In the genomic region with DNA sequence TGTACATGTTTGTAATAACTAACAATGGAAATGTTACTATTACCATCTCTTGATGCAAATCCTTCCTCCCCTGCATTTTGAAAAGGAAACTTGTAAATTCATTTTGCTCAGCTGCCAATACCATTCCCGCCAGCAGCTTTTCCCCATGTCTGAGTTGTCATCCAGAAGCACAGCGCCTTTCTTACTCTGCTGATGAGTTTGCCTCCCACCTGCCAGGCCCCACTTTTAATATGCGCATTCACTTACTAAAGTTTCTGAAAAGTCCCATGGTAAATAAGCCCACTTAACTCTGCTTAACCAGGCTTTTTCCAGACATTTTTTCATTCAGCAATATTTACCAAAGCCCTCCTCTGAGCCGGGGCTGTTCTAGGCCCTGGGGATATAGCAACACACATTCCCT, we compare ENCODE assay signal across 20 cellular contexts. TPM values are rescaled to one million over a fixed set of nuclear protein-coding genes. Genes with fewer than 3 reads are reported as not detected.
DNase-seq lines count a peak whose midpoint lies in the region; ATAC-seq and TF ChIP-seq lines count a peak whose summit lies in the region.
"Had no signal": no experiment of that assay in that cellular context is flagged by ENCODE, and none has a peak within 500 bp of the region (broad histone marks: within the 10 kb centered on the region; RNA-seq: fewer than 3 reads in every experiment).

No MANE protein-coding gene starts in this region.

- peaks cover 27% of the 10 kb centered on the region for H3K4me1 ChIP-seq in DND-41 (ENCODE audit: insufficient read depth, low read length)
- H3K4me1 ChIP-seq in HUES48 (ENCODE audit: control insufficient read depth, insufficient read depth, low read length) = peaks cover 74% of the 10 kb centered on the region
- H3K4me1 ChIP-seq in transverse colon = peaks cover 0 to 17% (median 6%) of the 10 kb centered on the region in 4 donors
- peaks cover 9% of the 10 kb centered on the region for H3K4me1 ChIP-seq in mammary epithelial cell (ENCODE audit: insufficient read depth, low read length)

- H3K4me3 Mint-ChIP-seq in nephron progenitor cell (no peak overlapping the region), Calu3 (ENCODE audit: low read depth, unreplicated experiment) (no peak overlapping the region)
- H3K4me3 Mint-ChIP-seq: CD4-positive, CD25-positive, alpha-beta regulatory T cell had no signal

- H3K9ac ChIP-seq in DND-41 (ENCODE audit: low read depth, low read length) = no peak overlapping the region
- H3K9ac ChIP-seq in HUES48 (ENCODE audit: low read depth, low read length) = no peak overlapping the region
- no peak overlapping the region for H3K9ac ChIP-seq in mammary epithelial cell (ENCODE audit: insufficient read depth, low read length)

- H3K4me3 ChIP-seq in DND-41 (ENCODE audit: low read depth in 1 of 2, low read length in 2 of 2) (no peak overlapping the region), HUES48 (ENCODE audit: low read depth, low read length) (peak overlapping the region; percentile 20; the same call in 1 of the 2 replicates), dorsolateral prefrontal cortex (peak overlapping the region in 16 of 59 donors; percentile 1 to 95 (median 56)), transverse colon (no peak overlapping the region), mammary epithelial cell (replicated peaks in 1 of 3; ENCODE audit: insufficient read depth in 1 of 3, low read depth in 2 of 3, low read length in 3 of 3) (no peak overlapping the region)
- H3K4me3 ChIP-seq: SJCRH30 had no signal

- no peak for TF ChIP-seq CTCF in DND-41 (IDR thresholded peaks at IDR 0.05; ENCODE audit: borderline replicate concordance, extremely low read depth, low read length, poor library complexity, severe bottlenecking)
- no peak for TF ChIP-seq CTCF in dorsolateral prefrontal cortex (IDR thresholded peaks at IDR 0.05 in 54 of 56, conservative IDR thresholded peaks at IDR 0.05 in 2 of 56; ENCODE audit: low read depth in 1 of 56, partially characterized antibody in 56 of 56)
- no peak for TF ChIP-seq CTCF in nephron progenitor cell (IDR thresholded peaks at IDR 0.05)
- TF ChIP-seq CTCF in Calu3 (IDR thresholded peaks at IDR 0.05; ENCODE audit: unreplicated experiment) = no peak
- TF ChIP-seq CTCF in transverse colon (IDR thresholded peaks at IDR 0.05) = no peak
- no peak for TF ChIP-seq CTCF in mammary epithelial cell (conservative IDR thresholded peaks at IDR 0.05 in 1 of 2, IDR thresholded peaks at IDR 0.05 in 1 of 2; ENCODE audit: extremely low read depth in 1 of 2, insufficient read depth in 1 of 2, low read depth in 1 of 2, low read length in 2 of 2)

- H3K36me3 ChIP-seq in DND-41 (ENCODE audit: insufficient read depth, low read length) (peaks cover 38% of the 10 kb centered on the region), HUES48 (ENCODE audit: control insufficient read depth, insufficient read depth, low read length) (peaks cover 8% of the 10 kb centered on the region; the same call in 1 of the 2 replicates), transverse colon (no peaks in the 10 kb centered on the region), mammary epithelial cell (ENCODE audit: insufficient read depth, low read length) (no peaks in the 10 kb centered on the region)
- H3K36me3 ChIP-seq: SJCRH30 had no signal

- no peaks in the 10 kb centered on the region for H3K27me3 ChIP-seq in DND-41 (ENCODE audit: insufficient read depth, low read length, poor library complexity)
- no peaks in the 10 kb centered on the region for H3K27me3 ChIP-seq in HUES48 (ENCODE audit: control insufficient read depth, insufficient read depth, low read length)
- no peaks in the 10 kb centered on the region for H3K27me3 ChIP-seq in dorsolateral prefrontal cortex
- H3K27me3 ChIP-seq in transverse colon = peaks cover 21% of the 10 kb centered on the region
- no peaks in the 10 kb centered on the region for H3K27me3 ChIP-seq in mammary epithelial cell (ENCODE audit: insufficient read depth, low read length)
- H3K27me3 ChIP-seq: SJCRH30 had no signal

- BruUV-seq in Calu3 (replicated peaks; lab: Mats Ljungman, UMichigan) = no TSS peak
- no TSS peak for BruUV-seq in mammary epithelial cell (replicated peaks; lab: Mats Ljungman, UMichigan)

- intact Hi-C loops in dorsolateral prefrontal cortex (cut with DNase I) = no loop called here
- intact Hi-C loops in Calu3 (cut with micrococcal nuclease; ENCODE audit: unreplicated experiment) = no loop called here
- intact Hi-C loops in transverse colon (cut with DNase I; ENCODE audit: low total_unique reads) = no loop called here
- intact Hi-C loops in mammary epithelial cell (cut with micrococcal nuclease) = no loop called here

- no peak overlapping the region for H3K27ac ChIP-seq in DND-41 (ENCODE audit: low read length)
- H3K27ac ChIP-seq in HUES48 (ENCODE audit: low read depth, low read length) = peak overlapping the region; percentile 97
- H3K27ac ChIP-seq in dorsolateral prefrontal cortex = peak overlapping the region in 55 of 59 donors; percentile 3 to 90 (median 69)
- H3K27ac ChIP-seq in transverse colon = no peak overlapping the region
- H3K27ac ChIP-seq in mammary epithelial cell (ENCODE audit: insufficient read depth, low read depth, low read length) = no peak overlapping the region
- H3K27ac ChIP-seq: SJCRH30 had no signal

- peaks cover 25% of the 10 kb centered on the region for H3K36me3 Mint-ChIP-seq in nephron progenitor cell (ENCODE audit: low read depth)
- peaks cover 19% of the 10 kb centered on the region for H3K36me3 Mint-ChIP-seq in Calu3 (ENCODE audit: insufficient read depth, unreplicated experiment)
- H3K36me3 Mint-ChIP-seq: CD4-positive, CD25-positive, alpha-beta regulatory T cell had no signal

- no peaks in the 10 kb centered on the region for H3K9me3 ChIP-seq in DND-41 (ENCODE audit: insufficient read depth, low read length, severe bottlenecking)
- no peaks in the 10 kb centered on the region for H3K9me3 ChIP-seq in HUES48 (ENCODE audit: control insufficient read depth, insufficient read depth, low read length)
- H3K9me3 ChIP-seq in transverse colon = no peaks in the 10 kb centered on the region
- no peaks in the 10 kb centered on the region for H3K9me3 ChIP-seq in mammary epithelial cell (replicated peaks; ENCODE audit: insufficient read depth, low read length)
- H3K9me3 ChIP-seq: SJCRH30 had no signal

- H3K4me2 ChIP-seq in DND-41 (ENCODE audit: insufficient read depth, low read length) (peak overlapping the region; percentile 16; the same call in 1 of the 2 replicates), mammary epithelial cell (ENCODE audit: insufficient read depth, low read depth, low read length) (no peak overlapping the region)

- H3K79me2 ChIP-seq in DND-41 (ENCODE audit: insufficient read depth, low read length) = peaks cover 50% of the 10 kb centered on the region
- peaks cover 6% of the 10 kb centered on the region for H3K79me2 ChIP-seq in mammary epithelial cell (ENCODE audit: insufficient read depth, low read length)

- peaks cover 14% of the 10 kb centered on the region for H4K20me1 ChIP-seq in DND-41 (ENCODE audit: insufficient read depth, low read length)
- no peaks in the 10 kb centered on the region for H4K20me1 ChIP-seq in mammary epithelial cell (ENCODE audit: insufficient read depth, low read length)

- H3K9me3 Mint-ChIP-seq in nephron progenitor cell (no peaks in the 10 kb centered on the region), Calu3 (ENCODE audit: low read depth, unreplicated experiment) (no peaks in the 10 kb centered on the region)
- H3K9me3 Mint-ChIP-seq: CD4-positive, CD25-positive, alpha-beta regulatory T cell had no signal

- in situ Hi-C loops in transverse colon (cut with MboI; ENCODE audit: low pct_ligation_motif_present in 1 of 4, low pct_unique_long_range_greater_than_20kb in 1 of 4, low sequenced_read_pairs in 3 of 4) = no loop called here
- in situ Hi-C loops in mammary epithelial cell (cut with MboI; ENCODE audit: low sequenced_read_pairs in 2 of 2) = no loop called here

- 91 to 92% methylated on average over 4 of the region's 4 CpGs for WGBS in transverse colon (ENCODE audit: low coverage in 1 of 2), 2 donors
- WGBS in mammary epithelial cell (ENCODE audit: low coverage, missing lambda C conversion rate) = 91% methylated on average over 4 of the region's 4 CpGs

- TF ChIP-seq POLR2A in transverse colon (IDR thresholded peaks at IDR 0.05) = no peak

- DNase-seq in DND-41 = no peak
- DNase-seq in dorsolateral prefrontal cortex = no peak
- DNase-seq in nephron progenitor cell = no peak
- no peak for DNase-seq in Calu3
- no peak for DNase-seq in transverse colon
- DNase-seq in stimulated activated CD4-positive, alpha-beta T cell treated with anti-CD3 and anti-CD28 coated beads, Interleukin-4, amount 100 ng/mL, for 1 hour = no peak
- DNase-seq in mammary epithelial cell = no peak
- DNase-seq: CD4-positive, CD25-positive, alpha-beta regulatory T cell; KBM-7; NCI-H1048; NCI-H146; NCI-H2081 treated with DMSO at 0.1 percent for 48 hours; NCI-H226; NCI-H526 treated with DMSO at 0.1 percent for 48 hours; OCI-M1; RPMI8226; SJCRH30 had no signal

- H3K27me3 Mint-ChIP-seq in nephron progenitor cell (ENCODE audit: low read depth, poor library complexity) (no peaks in the 10 kb centered on the region), Calu3 (ENCODE audit: unreplicated experiment) (no peaks in the 10 kb centered on the region)

- no peak for ATAC-seq in DND-41 (ENCODE audit: insufficient read depth, low read depth)

- H2AFZ ChIP-seq in DND-41 (ENCODE audit: low read depth, low read length) (no peak overlapping the region), mammary epithelial cell (ENCODE audit: low read depth, low read length) (no peak overlapping the region)

- H3K4me1 Mint-ChIP-seq in nephron progenitor cell (peaks cover 65% of the 10 kb centered on the region), Calu3 (ENCODE audit: low read depth, unreplicated experiment) (peaks cover 17% of the 10 kb centered on the region)

- dilution Hi-C loops in mammary epithelial cell (cut with HindIII; ENCODE audit: low sequenced_read_pairs) = no loop called here

- no peak for TF ChIP-seq EP300 in transverse colon (IDR thresholded peaks at IDR 0.05; ENCODE audit: low read depth)

- peak overlapping the region; percentile 52 for H3K27ac Mint-ChIP-seq in nephron progenitor cell
- H3K27ac Mint-ChIP-seq in Calu3 (ENCODE audit: unreplicated experiment) = no peak overlapping the region
- H3K27ac Mint-ChIP-seq: CD4-positive, CD25-positive, alpha-beta regulatory T cell had no signal

- CTCF ChIA-PET in Calu3 (lab: Charles Lee) = no interaction called here
- CTCF ChIA-PET in mammary epithelial cell (lab: Charles Lee; ENCODE audit: low non-redundant PET) = no interaction called here

RNA-seq across cellular contexts. Expression of gene CHST10, which starts 3.9 kb away (rescaled TPM):
- total RNA-seq in dorsolateral prefrontal cortex (10 to 100 TPM; 21.5 to 67.4 (median 43.3) TPM), Calu3 (2022) (14.2 and 15.5 TPM in 2 replicates), transverse colon (1 to 10 TPM; 1.1 to 7.8 (median 4.0) TPM), mammary epithelial cell (1 to 10 TPM; 6.7 to 9.3 TPM)
- polyA plus RNA-seq in mammary epithelial cell = 6.9 TPM
- 0.41 TPM for polyA minus RNA-seq in mammary epithelial cell

RNA-seq across cellular contexts. Expression of gene NMS, which starts 56.7 kb away (rescaled TPM):
- total RNA-seq in dorsolateral prefrontal cortex (1 to 10 TPM in 1 of 120 experiments, not detected in 119; 1.4 TPM), Calu3 (2022) (not detected in 2 replicates), transverse colon (not detected), mammary epithelial cell (not detected)
- polyA plus RNA-seq in mammary epithelial cell = not detected
- not detected for polyA minus RNA-seq in mammary epithelial cell
- total RNA-seq: A673; CD4-positive, CD25-positive, alpha-beta regulatory T cell; M059J; SJCRH30 had no signal
- polyA plus RNA-seq: CD4-positive, CD25-positive, alpha-beta regulatory T cell had no signal

Comparison
In these comparisons a context has a peak if more than half of its experiments do, and no peak if none do; other contexts are left out.
1. H3K27ac ChIP-seq: peak in HUES48 (single experiment) and dorsolateral prefrontal cortex (55 of 59); none in DND-41 (single experiment), transverse colon (0 of 4) and mammary epithelial cell (single experiment).